22 cellular contexts compared by ENCODE assay signal in genomic region chr12:106415134-106415533, GRCh38. TPM values are rescaled to one million over a fixed set of nuclear protein-coding genes. Genes with fewer than 3 reads are reported as not detected.
DNase-seq lines count a peak whose midpoint lies in the region; ATAC-seq, FAIRE-seq and TF ChIP-seq lines count a peak whose summit lies in the region.
"Had no signal": no experiment of that assay in that cellular context is flagged by ENCODE, and none has a peak within 500 bp of the region (broad histone marks: within the 10 kb centered on the region; RNA-seq: fewer than 3 reads in every experiment).

No MANE protein-coding gene starts in this region.

- no peaks in the 10 kb centered on the region for H3K9me3 ChIP-seq in astrocyte (ENCODE audit: insufficient read depth, low read depth, low read length)
- no peaks in the 10 kb centered on the region for H3K9me3 ChIP-seq in transverse colon
- no peaks in the 10 kb centered on the region for H3K9me3 ChIP-seq in left ventricle myocardium inferior (replicated peaks)
- no peaks in the 10 kb centered on the region for H3K9me3 ChIP-seq in gastroesophageal sphincter
- H3K9me3 ChIP-seq: A549, right lobe of liver, uterus had no signal

- intact Hi-C loops in transverse colon (cut with DNase I; ENCODE audit: low total_unique reads) (no loop called here), left ventricle myocardium inferior (cut with micrococcal nuclease) (no loop called here)

- no peaks in the 10 kb centered on the region for H3K27me3 ChIP-seq in astrocyte (ENCODE audit: insufficient read depth, low read length)
- H3K27me3 ChIP-seq in transverse colon: no peaks in the 10 kb centered on the region
- H3K27me3 ChIP-seq in left ventricle myocardium inferior (ENCODE audit: low read depth): no peaks in the 10 kb centered on the region
- no peaks in the 10 kb centered on the region for H3K27me3 ChIP-seq in gastroesophageal sphincter
- H3K27me3 ChIP-seq: right lobe of liver, uterus had no signal

- DNase-seq in ACHN (peak; percentile 81), HFFc6 (peak; percentile 49), astrocyte (ENCODE audit: low read depth) (peak; percentile 86), foreskin melanocyte (peak; percentile 11), NCI-H2029 (lab: John Stamatoyannopoulos, UW) (no peak), transverse colon (no peak), left ventricle myocardium inferior (no peak)
- DNase-seq: activated CD4-positive, alpha-beta T cell treated with anti-CD3 and anti-CD28 coated beads for 1 hour; Calu3; GOT3; NCI-H187; NCI-H510A treated with DMSO at 0.1 percent for 48 hours; right lobe of liver; T-cell; uterus had no signal

- no peaks in the 10 kb centered on the region for H3K27me3 Mint-ChIP-seq in HFFc6 (ENCODE audit: insufficient read depth)
- H3K27me3 Mint-ChIP-seq in astrocyte (ENCODE audit: low read depth, unreplicated experiment): no peaks in the 10 kb centered on the region
- H3K27me3 Mint-ChIP-seq: activated naive CD8-positive, alpha-beta T cell; memory B cell; stimulated activated memory B cell treated with anti-CD40 and anti-IgM and Interleukin-4, amounts not matched to agents 10 μg/mL and 1 μg/mL and 100 μg/mL, for 72 hours; T-cell had no signal

- no peaks in the 10 kb centered on the region for H3K9me3 Mint-ChIP-seq in HFFc6
- H3K9me3 Mint-ChIP-seq in astrocyte (ENCODE audit: unreplicated experiment): no peaks in the 10 kb centered on the region
- H3K9me3 Mint-ChIP-seq: memory B cell; stimulated activated memory B cell treated with anti-CD40 and anti-IgM and Interleukin-4, amounts not matched to agents 10 μg/mL and 1 μg/mL and 100 μg/mL, for 72 hours; T-cell had no signal

- FAIRE-seq in astrocyte (lab: Jason Lieb, UNC): peak; percentile 96
- FAIRE-seq: A549 had no signal

- ATAC-seq in gastroesophageal sphincter: no peak
- ATAC-seq: A549; right lobe of liver; stimulated activated memory B cell treated with anti-CD40 and anti-IgM and Interleukin-4, amounts not matched to agents 10 μg/mL and 1 μg/mL and 100 μg/mL, for 72 hours; T-cell had no signal

- H3K4me1 Mint-ChIP-seq in HFFc6 (ENCODE audit: low read depth): peaks cover 48% of the 10 kb centered on the region
- H3K4me1 Mint-ChIP-seq in astrocyte (ENCODE audit: low read depth, unreplicated experiment): peaks cover 45% of the 10 kb centered on the region
- H3K4me1 Mint-ChIP-seq: memory B cell; stimulated activated memory B cell treated with anti-CD40 and anti-IgM and Interleukin-4, amounts not matched to agents 10 μg/mL and 1 μg/mL and 100 μg/mL, for 72 hours; T-cell had no signal

- H3K27ac Mint-ChIP-seq in HFFc6 (peak overlapping the region; percentile 27), astrocyte (ENCODE audit: unreplicated experiment) (peak overlapping the region; percentile 77)
- H3K27ac Mint-ChIP-seq: activated naive CD8-positive, alpha-beta T cell; memory B cell; stimulated activated memory B cell treated with anti-CD40 and anti-IgM and Interleukin-4, amounts not matched to agents 10 μg/mL and 1 μg/mL and 100 μg/mL, for 72 hours; T-cell had no signal

- H3K4me3 Mint-ChIP-seq in HFFc6 (no peak overlapping the region), astrocyte (ENCODE audit: unreplicated experiment) (no peak overlapping the region)
- H3K4me3 Mint-ChIP-seq: activated naive CD8-positive, alpha-beta T cell; memory B cell; stimulated activated memory B cell treated with anti-CD40 and anti-IgM and Interleukin-4, amounts not matched to agents 10 μg/mL and 1 μg/mL and 100 μg/mL, for 72 hours; T-cell had no signal

- peak overlapping the region; percentile 51 for H3K27ac ChIP-seq in astrocyte (ENCODE audit: low read depth, low read length)
- no peak overlapping the region for H3K27ac ChIP-seq in transverse colon
- H3K27ac ChIP-seq in left ventricle myocardium inferior (replicated peaks): no peak overlapping the region
- no peak overlapping the region for H3K27ac ChIP-seq in gastroesophageal sphincter
- H3K27ac ChIP-seq: A549, HL-60, PC-9, right lobe of liver, uterus had no signal

- no peak overlapping the region for H2AFZ ChIP-seq in astrocyte (ENCODE audit: low read depth, low read length)
- H2AFZ ChIP-seq: PC-9 had no signal

- no peak overlapping the region for H3K4me3 ChIP-seq in astrocyte (ENCODE audit: insufficient read depth, low read depth, low read length)
- H3K4me3 ChIP-seq in transverse colon: no peak overlapping the region
- no peak overlapping the region for H3K4me3 ChIP-seq in left ventricle myocardium inferior
- no peak overlapping the region for H3K4me3 ChIP-seq in gastroesophageal sphincter
- H3K4me3 ChIP-seq: A549, PC-9, right lobe of liver, uterus had no signal

- in situ Hi-C loops in ACHN (cut with HindIII; ENCODE audit: low pct_ligation_motif_present, low pct_unique_long_range_greater_than_20kb, low sequenced_read_pairs): no loop called here
- in situ Hi-C loops in transverse colon (cut with MboI; ENCODE audit: low pct_ligation_motif_present in 1 of 4, low pct_unique_long_range_greater_than_20kb in 1 of 4, low sequenced_read_pairs in 3 of 4): no loop called here

- no peak for TF ChIP-seq POLR2A in transverse colon (IDR thresholded peaks at IDR 0.05)
- no peak for TF ChIP-seq POLR2A in gastroesophageal sphincter (IDR thresholded peaks at IDR 0.05)

- no peaks in the 10 kb centered on the region for H4K20me1 ChIP-seq in astrocyte (ENCODE audit: insufficient read depth, low read length)

- H3K4me2 ChIP-seq in astrocyte (ENCODE audit: low read length): peak overlapping the region; percentile 16
- H3K4me2 ChIP-seq: A549, PC-9 had no signal

- H3K4me1 ChIP-seq in astrocyte (ENCODE audit: insufficient read depth, low read length): peaks cover 38% of the 10 kb centered on the region
- H3K4me1 ChIP-seq in transverse colon: no peaks in the 10 kb centered on the region
- peaks cover 24% of the 10 kb centered on the region for H3K4me1 ChIP-seq in left ventricle myocardium inferior
- peaks cover 4 to 13% (median 4%) of the 10 kb centered on the region in 3 donors for H3K4me1 ChIP-seq in gastroesophageal sphincter
- H3K4me1 ChIP-seq: right lobe of liver had no signal

- TF ChIP-seq CTCF in HFFc6 (IDR thresholded peaks at IDR 0.05) (no peak), astrocyte (IDR thresholded peaks at IDR 0.05; ENCODE audit: insufficient read depth, low read depth, low read length) (no peak), transverse colon (IDR thresholded peaks at IDR 0.05) (no peak), left ventricle myocardium inferior (IDR thresholded peaks at IDR 0.05; ENCODE audit: borderline replicate concordance) (no peak), gastroesophageal sphincter (IDR thresholded peaks at IDR 0.05) (no peak)

- H3K36me3 ChIP-seq in astrocyte (ENCODE audit: insufficient read depth, low read length) (no peaks in the 10 kb centered on the region), transverse colon (peaks cover 0 to 14% (median 0%) of the 10 kb centered on the region in 4 donors), left ventricle myocardium inferior (peaks cover 30% of the 10 kb centered on the region), gastroesophageal sphincter (peaks cover 2 to 30% of the 10 kb centered on the region in 2 donors)
- H3K36me3 ChIP-seq: uterus had no signal

- peaks cover 35% of the 10 kb centered on the region for H3K36me3 Mint-ChIP-seq in HFFc6 (ENCODE audit: low read depth)
- peaks cover 5% of the 10 kb centered on the region for H3K36me3 Mint-ChIP-seq in astrocyte (ENCODE audit: low read depth, unreplicated experiment)

- TF ChIP-seq EP300 in transverse colon (IDR thresholded peaks at IDR 0.05; ENCODE audit: low read depth): no peak
- TF ChIP-seq EP300 in gastroesophageal sphincter (IDR thresholded peaks at IDR 0.05): no peak

- no peak overlapping the region for H3K9ac ChIP-seq in astrocyte (ENCODE audit: low read length)

- H3K79me2 ChIP-seq in astrocyte (ENCODE audit: insufficient read depth, low read length): no peaks in the 10 kb centered on the region

RNA-seq across cellular contexts. Expression of gene POLR3B, which starts 57.6 kb away (rescaled TPM):
- 10 to 100 TPM; 16.4 to 18.8 (median 17.3) TPM for total RNA-seq in HFFc6 (2021; fragmentation: NEBNext Ultra II Directional; extraction: Animal tissue kit (Norgen Biotek cat#: 25700))
- 10.9 and 11.7 TPM in 2 replicates for total RNA-seq in astrocyte
- total RNA-seq in transverse colon: 1 to 10 TPM; 5.6 to 8.4 (median 7.7) TPM
- total RNA-seq in left ventricle myocardium inferior: 8.5 TPM
- total RNA-seq in gastroesophageal sphincter: 1 to 10 TPM; 5.7 to 7.9 (median 6.4) TPM

Comparison
In these comparisons a context has a peak if more than half of its experiments do, and no peak if none do; other contexts are left out.
1. DNase-seq: peak in ACHN (single experiment), HFFc6 (single experiment), astrocyte (single experiment) and foreskin melanocyte (single experiment); none in NCI-H2029 (single experiment), transverse colon (single experiment) and left ventricle myocardium inferior (single experiment).